ENCODE assay signal across 20 cellular contexts in genomic region chr16:68425498-68426354, GRCh38.
"Had no signal": no experiment of that assay in that cellular context is flagged by ENCODE, and none has a peak within 500 bp of the region (broad histone marks: within the 10 kb centered on the region; RNA-seq: fewer than 3 reads in every experiment).

No MANE protein-coding gene starts in this region.

- H3K4me1 ChIP-seq: neural progenitor cell, testis had no signal

- H3K27ac Mint-ChIP-seq: activated CD4-positive, alpha-beta memory T cell treated with anti-CD3 and anti-CD28 coated beads for 36 hours; activated T-cell treated with anti-CD3 and anti-CD28 coated beads, Interleukin-2, amount 50 U/mL, for 72 hours; naive B cell; neural progenitor cell; type B pancreatic cell had no signal

- H2AFZ ChIP-seq: neural progenitor cell had no signal

- H3K9me3 Mint-ChIP-seq: activated CD4-positive, alpha-beta memory T cell treated with anti-CD3 and anti-CD28 coated beads for 36 hours; activated T-cell treated with anti-CD3 and anti-CD28 coated beads, Interleukin-2, amount 50 U/mL, for 72 hours; naive B cell; neural progenitor cell; type B pancreatic cell had no signal

- H3K4me1 Mint-ChIP-seq: naive B cell, neural progenitor cell had no signal

- H3K27me3 ChIP-seq: neural progenitor cell, testis had no signal

- H3K36me3 Mint-ChIP-seq: activated CD4-positive, alpha-beta memory T cell treated with anti-CD3 and anti-CD28 coated beads for 36 hours; naive B cell; neural progenitor cell; type B pancreatic cell had no signal

- H3K4me2 ChIP-seq: neural progenitor cell, smooth muscle cell had no signal

- H3K4me3 ChIP-seq: heart right ventricle, neural progenitor cell, smooth muscle cell, testis had no signal

- DNase-seq: activated CD4-positive, alpha-beta memory T cell treated with anti-CD3 and anti-CD28 coated beads for 36 hours; activated CD4-positive, alpha-beta T cell treated with anti-CD3 and anti-CD28 coated beads for 48 hours; activated effector memory CD4-positive, alpha-beta T cell treated with anti-CD3 and anti-CD28 coated beads, Interleukin-2, amount 50 U/mL, for 16 hours; activated T-cell treated with anti-CD3 and anti-CD28 coated beads, Interleukin-2, amount 50 U/mL, for 72 hours; dermis blood vessel endothelial cell; effector CD8-positive, alpha-beta T cell; erythroblast; heart right ventricle; left colon; mesendoderm; naive B cell; posterior cingulate gyrus; stimulated activated CD4-positive, alpha-beta T cell treated with anti-CD3 and anti-CD28 coated beads, Interleukin-15, amount 100 ng/mL, for 24 hours; stimulated activated CD8-positive, alpha-beta memory T cell treated with anti-CD3 and anti-CD28 coated beads, Interleukin-4, amount 100 ng/mL, for 48 hours; SW 1271; testis had no signal

- H3K9ac ChIP-seq: neural progenitor cell had no signal

- H3K27me3 Mint-ChIP-seq: activated CD4-positive, alpha-beta memory T cell treated with anti-CD3 and anti-CD28 coated beads for 36 hours had no signal

- H3K9me3 ChIP-seq: heart right ventricle, testis had no signal

- H3K4me3 Mint-ChIP-seq: activated CD4-positive, alpha-beta memory T cell treated with anti-CD3 and anti-CD28 coated beads for 36 hours; activated T-cell treated with anti-CD3 and anti-CD28 coated beads, Interleukin-2, amount 50 U/mL, for 72 hours; naive B cell; neural progenitor cell; type B pancreatic cell had no signal

- H3K27ac ChIP-seq: heart right ventricle, neural progenitor cell, testis had no signal

- H3K36me3 ChIP-seq: heart right ventricle, neural progenitor cell had no signal

- ATAC-seq: activated T-cell treated with anti-CD3 and anti-CD28 coated beads, Interleukin-2, amount 50 U/mL, for 72 hours; heart right ventricle; sciatic nerve had no signal
